Comparison of ENCODE assay signal across 27 cellular contexts in genomic region chr12:39392154-39392925, GRCh38. TPM values are rescaled to one million over a fixed set of nuclear protein-coding genes. Genes with fewer than 3 reads are reported as not detected.
A peak's percentile ranks its signal among the peaks of the same experiment; 100 is the strongest.
DNase-seq lines count a peak whose midpoint lies in the region; ATAC-seq and TF ChIP-seq lines count a peak whose summit lies in the region.
"Had no signal": no experiment of that assay in that cellular context is flagged by ENCODE, and none has a peak within 500 bp of the region (broad histone marks: within the 10 kb centered on the region; RNA-seq: fewer than 3 reads in every experiment).

No MANE protein-coding gene starts in this region.

- TF ChIP-seq CTCF in H9 (conservative IDR thresholded peaks at IDR 0.05): no peak
- no peak for TF ChIP-seq CTCF in PC-3 (conservative IDR thresholded peaks at IDR 0.05; ENCODE audit: low read depth, low read length)
- no peak for TF ChIP-seq CTCF in epithelial cell of esophagus (IDR thresholded peaks at IDR 0.05; ENCODE audit: insufficient read depth, low read depth, low read length, missing control alignments)
- no peak for TF ChIP-seq CTCF in neural progenitor cell (IDR thresholded peaks at IDR 0.05)

- H3T11ph ChIP-seq in H9 (ENCODE audit: low read length): no peak overlapping the region

- H3K18ac ChIP-seq in H9 (ENCODE audit: insufficient read length, low read depth, low read length): no peak overlapping the region

- H3K4me2 ChIP-seq in H9 (ENCODE audit: insufficient read depth, insufficient read length, low read length): no peak overlapping the region
- H3K4me2 ChIP-seq in PC-3 (ENCODE audit: low read length): no peak overlapping the region
- no peak overlapping the region for H3K4me2 ChIP-seq in neural progenitor cell

- H2BK120ac ChIP-seq in H9 (ENCODE audit: low read depth, low read length, poor library complexity, severe bottlenecking): no peak overlapping the region

- H3K9me3 ChIP-seq in H9 (ENCODE audit: control insufficient read depth, low read depth, low read length) (no peaks in the 10 kb centered on the region), PC-3 (ENCODE audit: low read length) (no peaks in the 10 kb centered on the region), neural progenitor cell (ENCODE audit: low read depth) (no peaks in the 10 kb centered on the region), SJCRH30 (replicated peaks) (0 out of 2 replicates have a peak, but pooled peaks cover 2% of the 10 kb centered on the region)
- H3K9me3 ChIP-seq: ascending aorta, upper lobe of left lung had no signal

- H3K27ac ChIP-seq in H9 (ENCODE audit: insufficient read length, low read depth, low read length): no peak overlapping the region
- H3K27ac ChIP-seq in PC-3 (ENCODE audit: low read length): no peak overlapping the region
- H3K27ac ChIP-seq in neural progenitor cell: peak overlapping the region; percentile 18
- no peak overlapping the region for H3K27ac ChIP-seq in SJCRH30
- H3K27ac ChIP-seq: ascending aorta, skin epidermis, upper lobe of left lung had no signal

- H3K79me1 ChIP-seq in H9 (ENCODE audit: insufficient read depth, low read depth, low read length, poor library complexity, severe bottlenecking): no peaks in the 10 kb centered on the region

- H3K4me1 Mint-ChIP-seq in H9: peaks cover 52% of the 10 kb centered on the region in 2 experiments
- peaks cover 40% of the 10 kb centered on the region for H3K4me1 Mint-ChIP-seq in neural progenitor cell

- H3K4me3 ChIP-seq in PC-3 (ENCODE audit: low read length) (no peak overlapping the region), epithelial cell of esophagus (ENCODE audit: low read length) (no peak overlapping the region), neural progenitor cell (no peak overlapping the region), SJCRH30 (no peak overlapping the region)
- H3K4me3 ChIP-seq: ascending aorta, skin epidermis, upper lobe of left lung had no signal

- H3K27ac Mint-ChIP-seq in H9: peak overlapping the region; percentile 56 to 73 (median 59); a peak in 4 of 7 replicates
- peak overlapping the region; percentile 78 for H3K27ac Mint-ChIP-seq in neural progenitor cell
- H3K27ac Mint-ChIP-seq: activated T-cell treated with anti-CD3 and anti-CD28 coated beads, Interleukin-2, amount 50 U/mL, for 72 hours; CD8-positive, alpha-beta memory T cell; natural killer cell had no signal

- peaks cover 19% of the 10 kb centered on the region; the same call in 1 of the 2 replicates for H3K4me1 ChIP-seq in H9 (ENCODE audit: insufficient read depth, low read length)
- H3K4me1 ChIP-seq in PC-3 (ENCODE audit: insufficient read depth, low read length): no peaks in the 10 kb centered on the region
- peaks cover 37% of the 10 kb centered on the region for H3K4me1 ChIP-seq in neural progenitor cell
- no peaks in the 10 kb centered on the region for H3K4me1 ChIP-seq in SJCRH30
- H3K4me1 ChIP-seq: ascending aorta, upper lobe of left lung had no signal

- H3K23me2 ChIP-seq in H9 (ENCODE audit: insufficient read length, low read depth, low read length, poor library complexity, severe bottlenecking): no peaks in the 10 kb centered on the region

- H2BK5ac ChIP-seq in H9 (ENCODE audit: insufficient read length, low read length): no peak overlapping the region

- no peak overlapping the region for H3K56ac ChIP-seq in H9 (ENCODE audit: insufficient read length, low read depth, low read length)

- H2BK12ac ChIP-seq in H9 (ENCODE audit: insufficient read length, low read depth, low read length): no peak overlapping the region

- H3K9ac ChIP-seq in H9 (ENCODE audit: extremely low read depth, insufficient read length, low read length) (no peak overlapping the region), PC-3 (ENCODE audit: low read length) (no peak overlapping the region), neural progenitor cell (no peak overlapping the region)

- H3K9me2 ChIP-seq in PC-3 (replicated peaks; ENCODE audit: low read length): no peaks in the 10 kb centered on the region; the same call in 1 of the 2 replicates

- H3K36me3 ChIP-seq in PC-3 (ENCODE audit: low read depth, low read length) (no peaks in the 10 kb centered on the region), neural progenitor cell (no peaks in the 10 kb centered on the region), SJCRH30 (no peaks in the 10 kb centered on the region)
- H3K36me3 ChIP-seq: ascending aorta, upper lobe of left lung had no signal

- no peak overlapping the region for H4K5ac ChIP-seq in H9 (ENCODE audit: insufficient read length, low read depth, low read length)

- no peak overlapping the region for H4K91ac ChIP-seq in H9 (ENCODE audit: insufficient read length, low read depth, low read length)

- H3K4ac ChIP-seq in H9 (ENCODE audit: low read depth, low read length): no peak overlapping the region

- no TSS peak for BruUV-seq in PC-3 (replicated peaks; lab: Mats Ljungman, UMichigan)

- peak; percentile 67 for ATAC-seq in PC-3
- no peak for ATAC-seq in GM21619 (IDR thresholded peaks at IDR 0.05; ENCODE audit: unreplicated experiment)
- ATAC-seq: activated T-cell treated with anti-CD3 and anti-CD28 coated beads, Interleukin-2, amount 50 U/mL, for 72 hours; natural killer cell; stimulated activated naive CD8-positive, alpha-beta T cell treated with anti-CD3 and anti-CD28 coated beads, Interleukin-15, Interleukin-2, amounts not matched to agents 100 U/mL and 50 U/mL, for 24 hours had no signal

- no peak overlapping the region for H4K8ac ChIP-seq in H9 (replicated peaks; ENCODE audit: insufficient read length, low read depth, low read length)

- CTCF ChIA-PET in PC-3 (lab: Charles Lee): no interaction called here

- H3K14ac ChIP-seq in H9 (ENCODE audit: insufficient read depth, low read length): no peak overlapping the region

- DNase-seq in H9 (no peak), PC-3 (no peak), epithelial cell of esophagus (ENCODE audit: low read depth) (peak; percentile 17), neural progenitor cell (ENCODE audit: low spot score) (no peak), GM19240 (ENCODE audit: insufficient read length, low spot score) (no peak), SJCRH30 (no peak)
- DNase-seq: activated CD4-positive, CD25-positive, alpha-beta regulatory T cell treated with anti-CD3 and anti-CD28 coated beads, Interleukin-2, amount 50 U/mL, for 72 hours; activated CD8-positive, alpha-beta memory T cell treated with anti-CD3 and anti-CD28 coated beads for 24 hours; activated naive CD4-positive, alpha-beta T cell treated with anti-CD3 and anti-CD28 coated beads, Interleukin-2, amount 50 U/mL, for 16 hours; activated T-cell treated with anti-CD3 and anti-CD28 coated beads, Interleukin-2, amount 50 U/mL, for 72 hours; CD8-positive, alpha-beta memory T cell; DMS79 treated with DMSO at 0.1 percent for 48 hours; HCEC 1CT; hypothalamus; Kasumi-1; kidney glomerular epithelial cell; natural killer cell; NCI-H1048; NCI-H2029 treated with DMSO at 0.1 percent for 48 hours; posterior cingulate gyrus; RPMI8226; stimulated activated naive CD8-positive, alpha-beta T cell treated with anti-CD3 and anti-CD28 coated beads, Interleukin-15, Interleukin-2, amounts not matched to agents 100 U/mL and 50 U/mL, for 24 hours; T1000; upper lobe of left lung had no signal

- H3K23ac ChIP-seq in H9 (ENCODE audit: insufficient read length, low read depth, low read length): no peak overlapping the region

- H3K4me3 Mint-ChIP-seq in H9 (no peak overlapping the region; a peak in 1 of 5 replicates), neural progenitor cell (no peak overlapping the region)
- H3K4me3 Mint-ChIP-seq: activated T-cell treated with anti-CD3 and anti-CD28 coated beads, Interleukin-2, amount 50 U/mL, for 72 hours; CD8-positive, alpha-beta memory T cell; natural killer cell had no signal

- H3K36me3 Mint-ChIP-seq in H9 (ENCODE audit: insufficient read depth in 1 of 3, low read depth in 3 of 3) (peaks cover 0 to 7% (median 4%) of the 10 kb centered on the region in 3 experiments; a peak in 4 of 7 replicates), neural progenitor cell (peaks cover 12% of the 10 kb centered on the region)
- H3K36me3 Mint-ChIP-seq: natural killer cell had no signal

- H2AFZ ChIP-seq in H9 (ENCODE audit: low read length) (no peak overlapping the region), PC-3 (ENCODE audit: low read length) (no peak overlapping the region), neural progenitor cell (replicated peaks) (no peak overlapping the region)

- peaks cover 3% of the 10 kb centered on the region; the same call in 1 of the 2 replicates for H3K79me2 ChIP-seq in H9 (ENCODE audit: insufficient read depth, low read length)
- H3K79me2 ChIP-seq in PC-3 (ENCODE audit: low read length): 0 out of 2 replicates have a peak, but pooled peaks cover 9% of the 10 kb centered on the region
- H3K79me2 ChIP-seq in neural progenitor cell (ENCODE audit: low read depth): peaks cover 34% of the 10 kb centered on the region

- H2BK15ac ChIP-seq in H9 (ENCODE audit: low read depth, low read length): no peak overlapping the region

- WGBS in H9 (ENCODE audit: extremely low coverage, insufficient read length, low lambda C conversion rate): no CpG with 5 or more reads among the region's 1 CpG

- POLR2A ChIA-PET in PC-3 (lab: Charles Lee; ENCODE audit: unreplicated experiment): no interaction called here

- H4K20me1 ChIP-seq in H9 (ENCODE audit: control insufficient read depth, insufficient read depth, insufficient read length) (no peaks in the 10 kb centered on the region), PC-3 (ENCODE audit: low read length) (no peaks in the 10 kb centered on the region), neural progenitor cell (ENCODE audit: low read depth) (peaks cover 21% of the 10 kb centered on the region)

- intact Hi-C loops in PC-3 (cut with micrococcal nuclease): loop anchor here (2.0 kb wide), 1 partner anchor 50 kb away; the partner anchor contains the start of gene KIF21A

- no peak overlapping the region for H2AK5ac ChIP-seq in H9 (ENCODE audit: insufficient read length, low read length)

- H3K27me3 Mint-ChIP-seq in H9 (ENCODE audit: low read depth) (no peaks in the 10 kb centered on the region), neural progenitor cell (ENCODE audit: insufficient read depth, low read depth) (no peaks in the 10 kb centered on the region)
- H3K27me3 Mint-ChIP-seq: CD8-positive, alpha-beta memory T cell had no signal

- H3K27me3 ChIP-seq in H9 (ENCODE audit: insufficient read depth, low read length): no peaks in the 10 kb centered on the region
- no peaks in the 10 kb centered on the region for H3K27me3 ChIP-seq in PC-3 (ENCODE audit: low read length)
- no peaks in the 10 kb centered on the region for H3K27me3 ChIP-seq in neural progenitor cell
- H3K27me3 ChIP-seq in SJCRH30: peaks cover 4% of the 10 kb centered on the region; the same call in 1 of the 2 replicates
- H3K27me3 ChIP-seq: ascending aorta, upper lobe of left lung had no signal

- H3F3A ChIP-seq in PC-3 (ENCODE audit: low read length, unreplicated experiment) (no peaks in the 10 kb centered on the region), neural progenitor cell (ENCODE audit: low read depth) (peaks cover 27% of the 10 kb centered on the region)

- H3K9me3 Mint-ChIP-seq in H9: no peaks in the 10 kb centered on the region
- peaks cover 11% of the 10 kb centered on the region for H3K9me3 Mint-ChIP-seq in neural progenitor cell
- H3K9me3 Mint-ChIP-seq: activated T-cell treated with anti-CD3 and anti-CD28 coated beads, Interleukin-2, amount 50 U/mL, for 72 hours; CD8-positive, alpha-beta memory T cell; natural killer cell had no signal

- H2BK20ac ChIP-seq in H9 (ENCODE audit: low read depth, low read length, poor library complexity, severe bottlenecking): no peak overlapping the region

RNA-seq across cellular contexts. Expression of gene KIF21A, which starts 50.6 kb away (rescaled TPM):
- total RNA-seq in H9 (2021) (17.2 and 17.4 TPM in 2 replicates), PC-3 (2014; rRNA removed) (21.7 and 25.1 TPM in 2 replicates), neural progenitor cell (ENCODE audit: low replicate concordance) (42.1 and 54.2 TPM in 2 replicates)
- total RNA-seq in SJCRH30 (2014; rRNA removed; shearing (Covaris generic)): 0.18 and 0.28 TPM in 2 replicates

Comparison
In these comparisons a context has a peak if more than half of its experiments do, and no peak if none do; other contexts are left out.
1. RNA of gene KIF21A, which starts 50.6 kb away (total RNA-seq): 42.1 to 54.2 TPM in neural progenitor cell, 21.7 to 25.1 TPM in PC-3 and 17.2 to 17.4 TPM in H9; 0.18 to 0.28 TPM in SJCRH30; every median in the first group is over 10 times any median in the second.